ENCODE assay signal across 8 cellular contexts in the genomic region with DNA sequence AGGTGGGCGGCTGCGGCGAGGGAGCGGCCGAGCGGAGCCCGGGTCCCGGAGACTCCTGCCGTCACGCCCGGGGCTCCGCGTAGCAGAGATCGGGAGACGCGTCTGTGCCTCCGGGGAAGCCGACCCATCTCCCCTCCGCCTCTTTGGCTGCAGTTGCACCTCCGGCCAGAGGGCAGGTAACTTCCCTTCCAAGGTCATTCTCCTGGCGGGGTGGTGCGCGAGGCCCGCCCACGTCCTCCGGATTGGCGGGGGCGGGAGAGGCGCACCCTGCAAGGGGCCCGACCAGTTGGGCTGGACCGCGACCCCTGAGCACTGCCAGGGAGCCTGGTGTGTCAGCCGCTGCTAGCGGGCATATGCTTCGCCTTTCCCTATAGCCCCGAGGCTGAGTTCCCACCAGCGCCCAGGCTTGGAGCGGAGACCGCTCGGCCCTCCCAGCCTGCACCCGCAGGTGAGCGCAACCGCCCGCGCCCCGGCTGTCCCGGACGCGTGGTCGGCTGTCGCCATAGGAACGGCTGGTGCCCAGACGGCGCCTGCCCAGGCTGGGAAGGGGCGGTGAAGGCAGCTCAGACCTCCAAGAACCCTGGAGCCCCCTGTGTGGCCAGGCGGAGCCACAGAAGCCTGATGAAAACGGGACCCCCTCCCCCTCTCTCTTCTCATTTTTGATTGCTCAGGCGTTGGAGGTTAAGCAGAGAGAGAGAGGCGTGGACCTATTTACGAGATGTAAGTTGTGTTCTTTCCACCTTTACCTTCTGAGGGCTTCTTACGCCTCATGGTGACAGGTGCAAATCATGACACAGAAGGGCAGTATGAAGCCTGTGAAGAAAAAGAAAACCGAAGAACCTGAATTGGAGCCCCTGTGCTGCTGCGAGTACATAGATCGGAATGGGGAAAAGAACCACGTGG. TPM values are rescaled to one million over a fixed set of nuclear protein-coding genes. Genes with fewer than 3 reads are reported as not detected.
DNase-seq lines count a peak whose midpoint lies in the region; ATAC-seq, FAIRE-seq and TF ChIP-seq lines count a peak whose summit lies in the region.

No MANE protein-coding gene starts in this region.

- ATAC-seq in GM18861 (IDR thresholded peaks at IDR 0.05; ENCODE audit: unreplicated experiment) (peak; percentile 46), HG03045 (IDR thresholded peaks at IDR 0.05; ENCODE audit: unreplicated experiment) (peak; percentile 49), foreskin keratinocyte (peak; percentile 57), pancreas (peak; percentile 50 to 78 (median 66))
- ATAC-seq in activated T-cell treated with anti-CD3 and anti-CD28 coated beads, Interleukin-2, amount 50 U/mL, for 72 hours (replicated peaks in 1 of 2): peak; percentile 48 to 55

- H3K27me3 ChIP-seq in foreskin keratinocyte: peaks cover 17% of the 10 kb centered on the region
- H3K27me3 ChIP-seq in pancreas: no peaks in the 10 kb centered on the region

- no peaks in the 10 kb centered on the region for H3K4me1 ChIP-seq in foreskin keratinocyte
- no peaks in the 10 kb centered on the region for H3K4me1 ChIP-seq in pancreas

- H3K4me3 ChIP-seq in pancreas: peak overlapping the region; percentile 71 to 96 (median 84)

- H3K27ac ChIP-seq in foreskin keratinocyte (no peak overlapping the region), pancreas (peak overlapping the region; percentile 58 to 78 (median 72))

- no peak overlapping the region for H3K27ac Mint-ChIP-seq in activated T-cell treated with anti-CD3 and anti-CD28 coated beads, Interleukin-2, amount 50 U/mL, for 72 hours

- 1% methylated on average over 56 to 65 of the region's 65 CpGs for WGBS in pancreas, 2 donors

- no peaks in the 10 kb centered on the region for H3K9me3 ChIP-seq in pancreas

- H3K4me3 Mint-ChIP-seq in activated T-cell treated with anti-CD3 and anti-CD28 coated beads, Interleukin-2, amount 50 U/mL, for 72 hours: peak overlapping the region; percentile 64 to 75

- H3K36me3 ChIP-seq in pancreas: no peaks in the 10 kb centered on the region

- no peaks in the 10 kb centered on the region for H3K9me3 Mint-ChIP-seq in activated T-cell treated with anti-CD3 and anti-CD28 coated beads, Interleukin-2, amount 50 U/mL, for 72 hours

- peaks cover 16% of the 10 kb centered on the region for H3K4me1 Mint-ChIP-seq in activated T-cell treated with anti-CD3 and anti-CD28 coated beads, Interleukin-2, amount 50 U/mL, for 72 hours (ENCODE audit: low read depth)

- peak; percentile 20 for DNase-seq in ACHN
- DNase-seq in NCI-H526 (lab: John Stamatoyannopoulos, UW): peak; percentile 15 to 84
- peak; percentile 43 to 44 for DNase-seq in activated T-cell treated with anti-CD3 and anti-CD28 coated beads, Interleukin-2, amount 50 U/mL, for 72 hours
- peak; percentile 15 to 18 for DNase-seq in foreskin keratinocyte
- DNase-seq in pancreas: peak; percentile 61 to 87 (median 71)
- no peak for DNase-seq in amniotic stem cell (lab: John Stamatoyannopoulos, UW)

- in situ Hi-C loops in ACHN (cut with HindIII; ENCODE audit: low pct_ligation_motif_present, low pct_unique_long_range_greater_than_20kb, low sequenced_read_pairs): no loop called here

- no peak for TF ChIP-seq CTCF in foreskin keratinocyte (conservative IDR thresholded peaks at IDR 0.05)
- TF ChIP-seq CTCF in pancreas (IDR thresholded peaks at IDR 0.05): no peak

- H3K36me3 Mint-ChIP-seq in activated T-cell treated with anti-CD3 and anti-CD28 coated beads, Interleukin-2, amount 50 U/mL, for 72 hours (ENCODE audit: insufficient read depth in 2 of 2): peaks cover 0 to 3% of the 10 kb centered on the region in 2 donors

- intact Hi-C loops in pancreas (cut with DNase I): no loop called here

- peaks cover 29% of the 10 kb centered on the region for H3K27me3 Mint-ChIP-seq in activated T-cell treated with anti-CD3 and anti-CD28 coated beads, Interleukin-2, amount 50 U/mL, for 72 hours (ENCODE audit: low read depth)

- no peak for FAIRE-seq in pancreas (lab: Jason Lieb, UNC)

RNA-seq across cellular contexts. Expression of a gene that starts 0.5 kb away (rescaled TPM):
- total RNA-seq in activated T-cell treated with anti-CD3 and anti-CD28 coated beads, Interleukin-2, amount 50 U/mL, for 72 hours: 1 to 10 TPM; 3.6 to 4.5 TPM
- 1.7 and 1.9 TPM in 2 replicates for total RNA-seq in foreskin keratinocyte
- 0.50 and 0.77 TPM in 2 replicates for polyA plus RNA-seq in foreskin keratinocyte
- total RNA-seq in pancreas: 1 to 10 TPM; 4.1 to 8.1 (median 6.0) TPM
- polyA plus RNA-seq in pancreas: 1 to 10 TPM; 2.4 to 3.8 TPM
